In genomic region chr4:168803727-168804126, GRCh38 we compare ENCODE assay signal across 13 cellular contexts.
DNase-seq lines count a peak whose midpoint lies in the region; ATAC-seq, FAIRE-seq and TF ChIP-seq lines count a peak whose summit lies in the region.
"Had no signal": no experiment of that assay in that cellular context is flagged by ENCODE, and none has a peak within 500 bp of the region (broad histone marks: within the 10 kb centered on the region; RNA-seq: fewer than 3 reads in every experiment).

No MANE protein-coding gene starts in this region.

- H2AFZ ChIP-seq in GM23338, result no peak overlapping the region
- peak overlapping the region; percentile 16 for H2AFZ ChIP-seq in astrocyte (ENCODE audit: low read depth, low read length)

- WGBS in heart right ventricle, 2 donors, result 35 to 54% methylated on average over 4 of the region's 4 CpGs

- H3F3A ChIP-seq in GM23338 (replicated peaks; ENCODE audit: low read depth), result no peaks in the 10 kb centered on the region

- H3K9me3 ChIP-seq in astrocyte (ENCODE audit: insufficient read depth, low read depth, low read length), result no peaks in the 10 kb centered on the region
- peaks cover 0 to 3% (median 0%) of the 10 kb centered on the region in 11 donors for H3K9me3 ChIP-seq in heart right ventricle
- H3K9me3 ChIP-seq: lower lobe of right lung had no signal

- no peaks in the 10 kb centered on the region for H3K9me2 ChIP-seq in GM23338 (ENCODE audit: insufficient read depth)

- no peaks in the 10 kb centered on the region for H3K27me3 ChIP-seq in GM23338 (ENCODE audit: insufficient read depth)
- H3K27me3 ChIP-seq in astrocyte (ENCODE audit: insufficient read depth, low read length), result no peaks in the 10 kb centered on the region
- no peaks in the 10 kb centered on the region for H3K27me3 ChIP-seq in heart right ventricle
- no peaks in the 10 kb centered on the region for H3K27me3 ChIP-seq in rectal smooth muscle tissue (ENCODE audit: control insufficient read depth, insufficient read depth, low read length)

- H3K36me3 Mint-ChIP-seq in GM23338 (ENCODE audit: low read depth), result no peaks in the 10 kb centered on the region
- H3K36me3 Mint-ChIP-seq in astrocyte (ENCODE audit: low read depth, unreplicated experiment), result peaks cover 28% of the 10 kb centered on the region

- H4K20me1 ChIP-seq in GM23338 (replicated peaks; ENCODE audit: insufficient read depth) (no peaks in the 10 kb centered on the region), astrocyte (ENCODE audit: insufficient read depth, low read length) (no peaks in the 10 kb centered on the region)

- H3K4me1 ChIP-seq in GM23338 (ENCODE audit: insufficient read depth) (peaks cover 4% of the 10 kb centered on the region; the same call in 1 of the 2 replicates), astrocyte (ENCODE audit: insufficient read depth, low read length) (peaks cover 18% of the 10 kb centered on the region), heart right ventricle (peaks cover 0 to 32% (median 16%) of the 10 kb centered on the region in 9 donors), rectal smooth muscle tissue (ENCODE audit: control insufficient read depth, insufficient read depth, low read length) (peaks cover 11% of the 10 kb centered on the region)

- DNase-seq in GM23338 (ENCODE audit: low spot score) (peak; percentile 77), astrocyte (ENCODE audit: low read depth) (peak; percentile 94), heart right ventricle (no peak), medulla oblongata (ENCODE audit: extremely low spot score) (no peak), DMS 273 treated with DMSO at 0.1 percent for 48 hours (lab: John Stamatoyannopoulos, UW) (no peak)
- DNase-seq in stimulated activated CD8-positive, alpha-beta memory T cell treated with anti-CD3 and anti-CD28 coated beads, Interleukin-4, amount 100 ng/mL, for 48 hours, result no peak
- DNase-seq: activated CD4-positive, alpha-beta T cell treated with anti-CD3 and anti-CD28 coated beads, Interleukin-2, amount 50 U/mL, for 4 hours; lower lobe of right lung; NCI-H1105; RPMI8226 had no signal

- H3K36me3 ChIP-seq in GM23338 (ENCODE audit: insufficient read depth) (no peaks in the 10 kb centered on the region), astrocyte (ENCODE audit: insufficient read depth, low read length) (no peaks in the 10 kb centered on the region), heart right ventricle (no peaks in the 10 kb centered on the region), rectal smooth muscle tissue (ENCODE audit: control insufficient read depth, insufficient read depth, low read length) (no peaks in the 10 kb centered on the region)
- H3K36me3 ChIP-seq: lower lobe of right lung had no signal

- H3K79me2 ChIP-seq in GM23338 (replicated peaks; ENCODE audit: insufficient read depth), result no peaks in the 10 kb centered on the region
- H3K79me2 ChIP-seq in astrocyte (ENCODE audit: insufficient read depth, low read length), result peaks cover 32% of the 10 kb centered on the region

- peak; percentile 93 for ATAC-seq in GM23338
- ATAC-seq in heart right ventricle, result peak in 7 of 8 donors; percentile 54 to 87 (median 74)
- no peak for ATAC-seq in GM21723 (IDR thresholded peaks at IDR 0.05; ENCODE audit: unreplicated experiment)

- H3K4me3 Mint-ChIP-seq in GM23338 (no peak overlapping the region), astrocyte (ENCODE audit: unreplicated experiment) (peak overlapping the region; percentile 14)
- H3K4me3 Mint-ChIP-seq: central memory CD8-positive, alpha-beta T cell had no signal

- peak overlapping the region; percentile 84; the same call in 1 of the 2 replicates for H3K27ac ChIP-seq in GM23338 (ENCODE audit: low read depth)
- H3K27ac ChIP-seq in astrocyte (ENCODE audit: low read depth, low read length), result peak overlapping the region; percentile 90
- peak overlapping the region in 7 of 10 donors; percentile 8 to 73 (median 53) for H3K27ac ChIP-seq in heart right ventricle
- H3K27ac ChIP-seq in rectal smooth muscle tissue (ENCODE audit: low read depth, low read length), result peak overlapping the region; percentile 70
- H3K27ac ChIP-seq: lower lobe of right lung had no signal

- peak overlapping the region; percentile 75 for H3K27ac Mint-ChIP-seq in GM23338
- H3K27ac Mint-ChIP-seq in astrocyte (ENCODE audit: unreplicated experiment), result peak overlapping the region; percentile 89

- FAIRE-seq in astrocyte (lab: Jason Lieb, UNC), result peak; percentile 43

- no peak overlapping the region for H3K4me3 ChIP-seq in GM23338
- no peak overlapping the region for H3K4me3 ChIP-seq in astrocyte (ENCODE audit: insufficient read depth, low read depth, low read length)
- no peak overlapping the region for H3K4me3 ChIP-seq in heart right ventricle
- no peak overlapping the region for H3K4me3 ChIP-seq in rectal smooth muscle tissue (ENCODE audit: low read length)
- H3K4me3 ChIP-seq: lower lobe of right lung had no signal

- H3K27me3 Mint-ChIP-seq in GM23338 (ENCODE audit: insufficient read depth, low read depth, poor library complexity), result peaks cover 5% of the 10 kb centered on the region
- H3K27me3 Mint-ChIP-seq in astrocyte (ENCODE audit: low read depth, unreplicated experiment), result no peaks in the 10 kb centered on the region

- H3K9me3 Mint-ChIP-seq in GM23338 (no peaks in the 10 kb centered on the region), astrocyte (ENCODE audit: unreplicated experiment) (peaks cover 4% of the 10 kb centered on the region)

- no peak for TF ChIP-seq CTCF in GM23338 (conservative IDR thresholded peaks at IDR 0.05; ENCODE audit: low read depth in 2 of 2)
- TF ChIP-seq CTCF in astrocyte (IDR thresholded peaks at IDR 0.05; ENCODE audit: insufficient read depth, low read depth, low read length), result no peak
- TF ChIP-seq CTCF in heart right ventricle (IDR thresholded peaks at IDR 0.05), result no peak

- H3K4me2 ChIP-seq in GM23338 (no peak overlapping the region), astrocyte (ENCODE audit: low read length) (peak overlapping the region; percentile 55)

- H3K9ac ChIP-seq in astrocyte (ENCODE audit: low read length) (peak overlapping the region; percentile 70), rectal smooth muscle tissue (ENCODE audit: low read length) (no peak overlapping the region)

- H3K4me1 Mint-ChIP-seq in GM23338 (peaks cover 21% of the 10 kb centered on the region), astrocyte (ENCODE audit: low read depth, unreplicated experiment) (peaks cover 57% of the 10 kb centered on the region)
- H3K4me1 Mint-ChIP-seq: central memory CD8-positive, alpha-beta T cell had no signal

- intact Hi-C loops in heart right ventricle (cut with DNase I), result no loop called here

TF ChIP-seq in GM23338, 12 proteins besides CTCF, POLR2A, EP300 and RAD21:
- TF ChIP-seq ZNF331 (CRISPR knock-in tag; IDR thresholded peaks at IDR 0.05; ENCODE audit: low read depth) (no peak), NANOG (IDR thresholded peaks at IDR 0.05; ENCODE audit: borderline replicate concordance) (no peak), EZH2 (IDR thresholded peaks at IDR 0.05; ENCODE audit: low read depth, unreplicated experiment) (no peak), CREB1 (CRISPR knock-in tag; IDR thresholded peaks at IDR 0.05; ENCODE audit: low read depth) (peak; percentile 35; the same call in 1 of the 2 replicates)

Comparison
In these comparisons a context has a peak if more than half of its experiments do, and no peak if none do; other contexts are left out.
1. DNase-seq: peak in GM23338 (single experiment) and astrocyte (single experiment); none in heart right ventricle (0 of 2), medulla oblongata (single experiment), DMS 273 treated with DMSO at 0.1 percent for 48 hours (single experiment) and stimulated activated CD8-positive, alpha-beta memory T cell treated with anti-CD3 and anti-CD28 coated beads, Interleukin-4, amount 100 ng/mL, for 48 hours (single experiment).
2. Peak in every context shown above with its lines, with median percentiles within 50 percentile points of each other: H3K27ac ChIP-seq.